In the genomic region with DNA sequence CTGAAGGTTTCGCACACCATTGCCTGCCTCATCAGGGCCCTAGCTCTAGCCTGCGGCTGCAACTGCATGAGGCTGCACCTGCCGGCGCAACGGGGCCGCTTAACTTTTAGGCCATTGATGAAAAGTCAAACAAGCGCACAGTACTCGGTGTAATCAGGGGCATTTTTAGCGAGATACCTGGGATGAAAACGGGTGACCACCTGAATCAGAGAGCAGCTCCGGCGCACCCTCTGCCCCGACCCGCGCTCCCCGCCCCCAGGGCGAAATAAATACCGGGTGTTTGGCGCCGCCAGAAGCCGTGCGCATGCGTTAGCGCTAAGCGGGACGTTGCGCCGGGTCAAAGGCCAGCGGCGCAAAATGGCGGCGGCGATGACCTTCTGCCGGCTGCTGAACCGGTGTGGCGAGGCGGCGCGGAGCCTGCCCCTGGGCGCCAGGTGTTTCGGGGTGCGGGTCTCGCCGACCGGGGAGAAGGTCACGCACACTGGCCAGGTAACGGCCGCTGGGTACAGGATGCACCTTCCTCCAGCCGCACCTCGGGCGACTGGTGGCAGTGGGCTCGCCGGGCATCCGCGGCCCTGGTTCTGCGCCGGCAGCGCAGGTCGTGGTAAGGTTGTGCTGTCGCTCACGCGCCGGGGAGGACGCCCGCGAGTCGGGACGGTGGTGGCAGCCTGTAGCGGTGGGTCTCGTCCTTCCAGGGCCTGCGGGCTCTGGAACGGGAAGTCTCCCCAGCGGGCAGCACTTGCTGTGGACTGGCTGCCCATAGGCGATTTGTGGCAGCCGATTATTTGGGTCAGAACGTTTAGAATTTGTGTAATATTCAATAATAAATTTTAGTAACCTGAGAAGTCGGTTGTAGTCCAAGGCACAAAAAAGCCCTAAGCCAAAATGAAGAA, we compare ENCODE assay signal across 8 cellular contexts.
DNase-seq lines count a peak whose midpoint lies in the region; ATAC-seq and TF ChIP-seq lines count a peak whose summit lies in the region.

Gene NDUFS6 (plus strand): TSS at position 347 of the 893 bp plus-strand sequence. CDS start 11 bp downstream, at position 358.

- peaks cover 3% of the 10 kb centered on the region for H3K27me3 Mint-ChIP-seq in nephron progenitor cell (ENCODE audit: low read depth, poor library complexity)
- no peaks in the 10 kb centered on the region for H3K27me3 Mint-ChIP-seq in stimulated activated naive CD8-positive, alpha-beta T cell treated with anti-CD3 and anti-CD28 coated beads, Interleukin-15, Interleukin-2, amounts not matched to agents 100 ng/mL and 50 ng/mL, for 24 hours

- H3K4me3 Mint-ChIP-seq in nephron progenitor cell: peak within 1 kb of the TSS; percentile 98
- peak within 1 kb of the TSS; percentile 95 for H3K4me3 Mint-ChIP-seq in stimulated activated naive CD8-positive, alpha-beta T cell treated with anti-CD3 and anti-CD28 coated beads, Interleukin-15, Interleukin-2, amounts not matched to agents 100 ng/mL and 50 ng/mL, for 24 hours

- TF ChIP-seq CTCF in nephron progenitor cell (IDR thresholded peaks at IDR 0.05): no peak

- peaks cover 51% of the 10 kb centered on the region for H3K36me3 Mint-ChIP-seq in nephron progenitor cell (ENCODE audit: low read depth)
- peaks cover 47% of the 10 kb centered on the region for H3K36me3 Mint-ChIP-seq in stimulated activated naive CD8-positive, alpha-beta T cell treated with anti-CD3 and anti-CD28 coated beads, Interleukin-15, Interleukin-2, amounts not matched to agents 100 ng/mL and 50 ng/mL, for 24 hours (ENCODE audit: low read depth)

- H3K4me1 Mint-ChIP-seq in nephron progenitor cell: peaks cover 60% of the 10 kb centered on the region
- H3K4me1 Mint-ChIP-seq in stimulated activated naive CD8-positive, alpha-beta T cell treated with anti-CD3 and anti-CD28 coated beads, Interleukin-15, Interleukin-2, amounts not matched to agents 100 ng/mL and 50 ng/mL, for 24 hours (ENCODE audit: low read depth): peaks cover 55% of the 10 kb centered on the region

- no peaks in the 10 kb centered on the region for H3K9me3 Mint-ChIP-seq in nephron progenitor cell
- no peaks in the 10 kb centered on the region for H3K9me3 Mint-ChIP-seq in stimulated activated naive CD8-positive, alpha-beta T cell treated with anti-CD3 and anti-CD28 coated beads, Interleukin-15, Interleukin-2, amounts not matched to agents 100 ng/mL and 50 ng/mL, for 24 hours

- peak within 1 kb of the TSS; percentile 83 for H3K27ac Mint-ChIP-seq in nephron progenitor cell
- peak within 1 kb of the TSS; percentile 94 for H3K27ac Mint-ChIP-seq in stimulated activated naive CD8-positive, alpha-beta T cell treated with anti-CD3 and anti-CD28 coated beads, Interleukin-15, Interleukin-2, amounts not matched to agents 100 ng/mL and 50 ng/mL, for 24 hours

- peak; percentile 85 for DNase-seq in DMS53 treated with DMSO at 0.1 percent for 48 hours (lab: John Stamatoyannopoulos, UW; ENCODE audit: unreplicated experiment)
- peak; percentile 74 for DNase-seq in KBM-7
- peak; percentile 95 for DNase-seq in RPMI8226
- DNase-seq in activated effector memory CD4-positive, alpha-beta T cell treated with Interleukin-2 at 50 U/mL for 16 hours: peak; percentile 73
- DNase-seq in fibroblast of the conjunctiva (ENCODE audit: low read depth): peak; percentile 31
- peak; percentile 82 for DNase-seq in nephron progenitor cell

- ATAC-seq in GM21619 (IDR thresholded peaks at IDR 0.05; ENCODE audit: unreplicated experiment): peak; percentile 56

- in situ Hi-C loops in KBM-7 (cut with MboI; ENCODE audit: low pct_unique_long_range_greater_than_20kb, low sequenced_read_pairs): no loop called here

Comparison
In these comparisons a context has a peak if more than half of its experiments do, and no peak if none do; other contexts are left out.
1. Peak in every context shown above with its lines: DNase-seq and ATAC-seq.
2. DNase-seq: peak in every context shown above with its lines; median percentile 95 in RPMI8226; 85 in DMS53 treated with DMSO at 0.1 percent for 48 hours; 82 in nephron progenitor cell; 74 in KBM-7; 73 in activated effector memory CD4-positive, alpha-beta T cell treated with Interleukin-2 at 50 U/mL for 16 hours; 31 in fibroblast of the conjunctiva.